Comparison of ENCODE assay signal across 1 cellular context in genomic region chr22:20140521-20140964, GRCh38.
TF ChIP-seq lines count a peak whose summit lies in the region.

No MANE protein-coding gene starts in this region.

TF ChIP-seq in IMR-90, 13 proteins besides CTCF, POLR2A, EP300 and RAD21:
- TF ChIP-seq CEBPB (IDR thresholded peaks at IDR 0.05; ENCODE audit: low read depth, low read length) (no peak), MAFK (IDR thresholded peaks at IDR 0.05; ENCODE audit: low read depth, low read length) (no peak), MXI1 (IDR thresholded peaks at IDR 0.05; ENCODE audit: borderline replicate concordance, low read depth, low read length) (no peak), RFX5 (IDR thresholded peaks at IDR 0.05; ENCODE audit: low read depth, low read length) (no peak), SMC3 (IDR thresholded peaks at IDR 0.05; ENCODE audit: low read depth, low read length) (no peak), CHD1 (IDR thresholded peaks at IDR 0.05; ENCODE audit: low read depth, low read length) (no peak), USF2 (IDR thresholded peaks at IDR 0.05; ENCODE audit: low read depth, low read length) (no peak), ELK1 (IDR thresholded peaks at IDR 0.05; ENCODE audit: borderline replicate concordance, low read depth, low read length) (no peak), RCOR1 (IDR thresholded peaks at IDR 0.05; ENCODE audit: insufficient replicate concordance, low read length) (no peak), MAZ (IDR thresholded peaks at IDR 0.05; ENCODE audit: borderline replicate concordance, low read depth, low read length) (no peak), NFE2L2 (IDR thresholded peaks at IDR 0.05; ENCODE audit: low read depth, low read length) (no peak), FOS (IDR thresholded peaks at IDR 0.05; ENCODE audit: low read depth, low read length) (no peak), BHLHE40 (IDR thresholded peaks at IDR 0.05; ENCODE audit: low read depth, low read length) (no peak)
TF ChIP-seq in IMR-90: peak in this region for 0.
